In genomic region chr17:17205368-17206148, GRCh38 we compare ENCODE assay signal across 9 cellular contexts. TPM values are rescaled to one million over a fixed set of nuclear protein-coding genes. Genes with fewer than 3 reads are reported as not detected.
DNase-seq lines count a peak whose midpoint lies in the region; ATAC-seq and TF ChIP-seq lines count a peak whose summit lies in the region.
"Had no signal": no experiment of that assay in that cellular context is flagged by ENCODE, and none has a peak within 500 bp of the region (broad histone marks: within the 10 kb centered on the region; RNA-seq: fewer than 3 reads in every experiment).

No MANE protein-coding gene starts in this region.

- peaks cover 3% of the 10 kb centered on the region for H3K79me1 ChIP-seq in neuronal stem cell (ENCODE audit: low read depth, low read length)

- H3K27ac ChIP-seq in effector memory CD4-positive, alpha-beta T cell (ENCODE audit: insufficient read depth, low read length, poor library complexity, severe bottlenecking), result peak overlapping the region; percentile 76
- H3K27ac ChIP-seq in neuronal stem cell (replicated peaks; ENCODE audit: low read length) (no peak overlapping the region), thyroid gland (peak overlapping the region; percentile 58 to 84 (median 59))
- H3K27ac ChIP-seq: cardiac muscle cell had no signal

- in situ Hi-C loops in HAP-1 (cut with MboI; ENCODE audit: low sequenced_read_pairs), result loop anchor here (5.0 to 10.0 kb wide), 2 partner anchors 53 to 201 kb away; no protein-coding TSS in a partner anchor

- no peak overlapping the region for H2BK15ac ChIP-seq in neuronal stem cell (ENCODE audit: low read length)

- no peak overlapping the region for H2BK120ac ChIP-seq in neuronal stem cell (ENCODE audit: low read depth, low read length)

- no peaks in the 10 kb centered on the region for H3K9me3 Mint-ChIP-seq in activated CD8-positive, alpha-beta T cell treated with anti-CD3 and anti-CD28 coated beads for 36 hours

- peaks cover 26% of the 10 kb centered on the region for H3K4me1 Mint-ChIP-seq in activated CD8-positive, alpha-beta T cell treated with anti-CD3 and anti-CD28 coated beads for 36 hours (ENCODE audit: low read depth)

- H3K36me3 Mint-ChIP-seq in activated CD8-positive, alpha-beta T cell treated with anti-CD3 and anti-CD28 coated beads for 36 hours (ENCODE audit: low read depth), result peaks cover 21% of the 10 kb centered on the region

- peaks cover 23% of the 10 kb centered on the region for H3K4me1 ChIP-seq in HAP-1
- peaks cover 23% of the 10 kb centered on the region for H3K4me1 ChIP-seq in effector memory CD4-positive, alpha-beta T cell (ENCODE audit: control insufficient read depth, insufficient read depth, low read length, poor library complexity, severe bottlenecking)
- peaks cover 0 to 5% of the 10 kb centered on the region in 2 donors for H3K4me1 ChIP-seq in neuronal stem cell (ENCODE audit: control insufficient read depth in 2 of 2, insufficient read depth in 1 of 2, low read depth in 1 of 2, low read length in 2 of 2)
- H3K4me1 ChIP-seq in thyroid gland, result peaks cover 11 to 26% of the 10 kb centered on the region in 2 donors

- no CpG with 5 or more reads among the region's 71 CpGs for WGBS in neuronal stem cell (ENCODE audit: extremely low coverage in 2 of 2, insufficient read length in 2 of 2, insufficient replicate concordance in 1 of 2), 2 donors
- WGBS in thyroid gland, 2 donors, result 11% methylated on average over 16 to 21 of the region's 71 CpGs

- H3K36me3 ChIP-seq in HAP-1 (replicated peaks) (peaks cover 46% of the 10 kb centered on the region), neuronal stem cell (replicated peaks in 1 of 2; ENCODE audit: control insufficient read depth in 2 of 2, insufficient read depth in 2 of 2, low read length in 2 of 2) (peaks cover 0 to under 1% of the 10 kb centered on the region in 2 donors), thyroid gland (no peaks in the 10 kb centered on the region)
- peaks cover 1% of the 10 kb centered on the region for H3K36me3 ChIP-seq in effector memory CD4-positive, alpha-beta T cell (ENCODE audit: control insufficient read depth, insufficient read depth, low read length)
- H3K36me3 ChIP-seq: cardiac muscle cell had no signal

- no peak overlapping the region for H4K8ac ChIP-seq in neuronal stem cell (ENCODE audit: low read depth, low read length)

- peak overlapping the region; percentile 63 for H2AK5ac ChIP-seq in neuronal stem cell (ENCODE audit: low read depth, low read length)

- no peaks in the 10 kb centered on the region for H3K27me3 Mint-ChIP-seq in activated CD8-positive, alpha-beta T cell treated with anti-CD3 and anti-CD28 coated beads for 36 hours

- H2BK12ac ChIP-seq in neuronal stem cell (ENCODE audit: low read length), result peak overlapping the region; percentile 22

- CTCF ChIA-PET in activated CD8-positive, alpha-beta T cell treated with anti-CD3 and anti-CD28 coated beads for 36 hours (lab: Charles Lee), result interaction anchor here (1.4 kb wide), 1 partner anchor 9 kb away, joined by 4 read pairs; no protein-coding TSS in a partner anchor

- peak overlapping the region; percentile 64 for H3K18ac ChIP-seq in neuronal stem cell (ENCODE audit: low read length)

- peak overlapping the region; percentile 85 for H4K91ac ChIP-seq in neuronal stem cell (ENCODE audit: low read depth, low read length, poor library complexity)

- peak overlapping the region; percentile 65 for H3K23ac ChIP-seq in neuronal stem cell (ENCODE audit: low read depth, low read length, poor library complexity)

- peak; percentile 76 for DNase-seq in ELF-1 (ENCODE audit: low read depth, low spot score)
- peak; percentile 80 to 88 for DNase-seq in HAP-1 (ENCODE audit: low spot score in 2 of 2)
- DNase-seq in NCI-H2171 (lab: John Stamatoyannopoulos, UW), result peak; percentile 45
- peak; percentile 86 for DNase-seq in activated CD8-positive, alpha-beta T cell treated with anti-CD3 and anti-CD28 coated beads for 36 hours
- peak; percentile 27 to 45 (median 31) for DNase-seq in effector memory CD4-positive, alpha-beta T cell
- DNase-seq in neuronal stem cell (ENCODE audit: low spot score), result no peak
- DNase-seq in thyroid gland, result peak; percentile 76 to 80
- no peak for DNase-seq in NCI-H187 treated with DMSO at 0.1 percent for 48 hours (lab: John Stamatoyannopoulos, UW)

- H3K4me2 ChIP-seq in neuronal stem cell (ENCODE audit: insufficient read depth, low read length, poor library complexity, severe bottlenecking), result no peak overlapping the region

- H2BK5ac ChIP-seq in neuronal stem cell (ENCODE audit: low read length), result no peak overlapping the region

- H3K9ac ChIP-seq in neuronal stem cell (ENCODE audit: low read depth, low read length, poor library complexity), result no peak overlapping the region

- H3K14ac ChIP-seq in neuronal stem cell (ENCODE audit: low read length), result no peak overlapping the region

- no peaks in the 10 kb centered on the region for H3K9me3 ChIP-seq in HAP-1
- no peaks in the 10 kb centered on the region for H3K9me3 ChIP-seq in effector memory CD4-positive, alpha-beta T cell (ENCODE audit: control insufficient read depth, low read length)
- H3K9me3 ChIP-seq in neuronal stem cell (replicated peaks in 1 of 2; ENCODE audit: control insufficient read depth in 2 of 2, insufficient read depth in 1 of 2, low read depth in 1 of 2, low read length in 2 of 2), result no peaks in the 10 kb centered on the region
- no peaks in the 10 kb centered on the region for H3K9me3 ChIP-seq in thyroid gland

- H2AFZ ChIP-seq in neuronal stem cell (ENCODE audit: low read length), result no peak overlapping the region

- H3K27me3 ChIP-seq in HAP-1 (ENCODE audit: low read depth) (no peaks in the 10 kb centered on the region), neuronal stem cell (ENCODE audit: control insufficient read depth in 3 of 3, insufficient read depth in 3 of 3, low read depth in 1 of 3, low read length in 3 of 3) (no peaks in the 10 kb centered on the region), thyroid gland (no peaks in the 10 kb centered on the region)
- no peaks in the 10 kb centered on the region for H3K27me3 ChIP-seq in effector memory CD4-positive, alpha-beta T cell (replicated peaks; ENCODE audit: control insufficient read depth, insufficient read depth, low read length, poor library complexity, severe bottlenecking)
- H3K27me3 ChIP-seq: cardiac muscle cell had no signal

- intact Hi-C loops in activated CD8-positive, alpha-beta T cell treated with anti-CD3 and anti-CD28 coated beads for 36 hours (cut with micrococcal nuclease), result no loop called here
- intact Hi-C loops in thyroid gland (cut with DNase I), result no loop called here

- peak in 1 of 2 donors; percentile 12 for TF ChIP-seq POLR2A in thyroid gland (IDR thresholded peaks at IDR 0.05)

- no peak overlapping the region for H3K4ac ChIP-seq in neuronal stem cell (ENCODE audit: low read length)

- TF ChIP-seq CTCF in activated CD8-positive, alpha-beta T cell treated with anti-CD3 and anti-CD28 coated beads for 36 hours (IDR thresholded peaks at IDR 0.05), result no peak
- TF ChIP-seq CTCF in thyroid gland (IDR thresholded peaks at IDR 0.05), result no peak

- peak overlapping the region; percentile 96 for H3K27ac Mint-ChIP-seq in activated CD8-positive, alpha-beta T cell treated with anti-CD3 and anti-CD28 coated beads for 36 hours

- POLR2A ChIA-PET in activated CD8-positive, alpha-beta T cell treated with anti-CD3 and anti-CD28 coated beads for 36 hours (lab: Charles Lee), result interaction anchor here (0.8 to 3.2 kb wide), 7 partner anchors 9 to 41 kb away, joined by 3 to 12 read pairs (median 6); no protein-coding TSS in a partner anchor

- H3K4me3 Mint-ChIP-seq in activated CD8-positive, alpha-beta T cell treated with anti-CD3 and anti-CD28 coated beads for 36 hours, result peak overlapping the region; percentile 93

- ATAC-seq in activated CD8-positive, alpha-beta T cell treated with anti-CD3 and anti-CD28 coated beads for 36 hours, result peak; percentile 71

- H3K4me3 ChIP-seq in HAP-1 (peak overlapping the region; percentile 62), neuronal stem cell (ENCODE audit: low read length in 2 of 2) (no peak overlapping the region), thyroid gland (replicated peaks in 1 of 3) (peak overlapping the region in 2 of 3 donors; percentile 2 to 50)
- H3K4me3 ChIP-seq in effector memory CD4-positive, alpha-beta T cell (ENCODE audit: insufficient read depth, low read depth, low read length, poor library complexity, severe bottlenecking), result peak overlapping the region; percentile 37
- H3K4me3 ChIP-seq: cardiac muscle cell had no signal

RNA-seq across cellular contexts. Expression of gene PLD6, which starts 0.6 kb away (rescaled TPM):
- total RNA-seq in activated CD8-positive, alpha-beta T cell treated with anti-CD3 and anti-CD28 coated beads for 36 hours, result 1 to 10 TPM; 6.1 to 6.2 TPM
- polyA plus RNA-seq in neuronal stem cell (2013, experiment 1 of 2), result 0.38 TPM
- 0.35 TPM for polyA plus RNA-seq in neuronal stem cell (2013, experiment 2 of 2)
- 1 to 10 TPM; 1.3 to 3.2 (median 2.5) TPM for total RNA-seq in thyroid gland

RNA-seq across cellular contexts. Expression of gene FLCN, which starts 31.4 kb away (rescaled TPM):
- total RNA-seq in activated CD8-positive, alpha-beta T cell treated with anti-CD3 and anti-CD28 coated beads for 36 hours, result 10 to 100 TPM; 15.4 to 17.2 TPM
- 12.0 TPM for polyA plus RNA-seq in neuronal stem cell (2013, experiment 1 of 2)
- polyA plus RNA-seq in neuronal stem cell (2013, experiment 2 of 2), result 12.6 TPM
- total RNA-seq in thyroid gland, result 10 to 100 TPM; 61.5 to 79.7 (median 68.2) TPM

Comparison
In these comparisons a context has a peak if more than half of its experiments do, and no peak if none do; other contexts are left out.
1. DNase-seq: peak in ELF-1 (single experiment), HAP-1 (2 of 2), NCI-H2171 (single experiment), activated CD8-positive, alpha-beta T cell treated with anti-CD3 and anti-CD28 coated beads for 36 hours (single experiment), effector memory CD4-positive, alpha-beta T cell (3 of 3) and thyroid gland (2 of 2); none in neuronal stem cell (single experiment) and NCI-H187 treated with DMSO at 0.1 percent for 48 hours (single experiment).
2. H3K4me3 ChIP-seq: peak in HAP-1 (single experiment), effector memory CD4-positive, alpha-beta T cell (single experiment) and thyroid gland (2 of 3); none in neuronal stem cell (0 of 2).